Comparison of ENCODE assay signal across 8 cellular contexts in the genomic region with DNA sequence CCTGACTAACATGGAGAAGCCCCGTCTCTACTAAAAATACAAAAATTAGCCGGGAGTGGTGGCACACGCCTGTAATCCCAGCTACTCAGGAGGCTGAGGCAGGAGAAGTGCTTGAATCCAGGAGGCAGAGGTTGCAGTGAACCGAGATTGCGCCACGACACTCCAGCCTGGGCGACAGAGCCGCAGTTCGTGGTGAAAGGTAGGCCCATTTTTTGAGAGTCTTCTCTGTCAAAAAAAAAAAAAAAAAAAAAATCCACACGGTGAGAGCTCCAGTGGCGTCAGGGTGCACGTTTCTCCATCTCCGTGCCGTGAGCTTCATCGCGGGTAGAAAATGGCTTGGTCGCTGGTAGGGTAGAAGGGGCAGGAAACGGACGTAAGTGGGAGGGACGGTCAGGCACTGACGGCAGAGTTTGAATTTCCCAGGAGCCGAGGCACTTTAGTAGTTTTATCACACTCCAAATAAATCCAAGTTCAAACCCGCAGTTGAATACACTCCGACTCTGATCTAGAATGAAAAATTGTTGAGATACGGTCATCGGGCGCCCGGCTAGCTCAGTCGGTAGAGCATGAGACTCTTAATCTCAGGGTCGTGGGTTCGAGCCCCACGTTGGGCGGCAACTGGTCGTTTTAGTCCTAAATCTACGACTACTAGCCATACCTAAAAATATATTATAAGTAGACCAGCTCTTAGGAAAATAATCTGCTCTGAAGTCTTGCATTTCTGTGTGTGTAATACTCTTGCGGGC. TPM values are rescaled to one million over a fixed set of nuclear protein-coding genes. Genes with fewer than 3 reads are reported as not detected.
A peak's percentile ranks its signal among the peaks of the same experiment; 100 is the strongest.
DNase-seq lines count a peak whose midpoint lies in the region; ATAC-seq, FAIRE-seq and TF ChIP-seq lines count a peak whose summit lies in the region.

No MANE protein-coding gene starts in this region.

- BruUV-seq in HCT116 (replicated peaks; lab: Mats Ljungman, UMichigan): TSS peak; percentile 40

- peak overlapping the region; percentile 55 for H3K4me3 ChIP-seq in BJ (ENCODE audit: low read depth, low read length)
- peak overlapping the region; percentile 30 to 50 for H3K4me3 ChIP-seq in HCT116 (replicated peaks in 1 of 2; ENCODE audit: low read depth in 1 of 2, low read length in 2 of 2)
- H3K4me3 ChIP-seq in body of pancreas: no peak overlapping the region
- peak overlapping the region; percentile 63 to 76 for H3K4me3 ChIP-seq in kidney (ENCODE audit: low read length in 2 of 2)

- H3K36me3 ChIP-seq in BJ (ENCODE audit: control insufficient read depth, insufficient read depth, low read length) (no peaks in the 10 kb centered on the region), HCT116 (ENCODE audit: control insufficient read depth in 1 of 2, insufficient read depth in 2 of 2, low read length in 2 of 2) (no peaks in the 10 kb centered on the region), body of pancreas (replicated peaks in 1 of 2; ENCODE audit: insufficient read depth in 1 of 2, low read depth in 2 of 2) (no peaks in the 10 kb centered on the region), kidney (ENCODE audit: control insufficient read depth in 1 of 2, insufficient read depth in 2 of 2, low read length in 2 of 2) (no peaks in the 10 kb centered on the region)

- H3K9me2 ChIP-seq in HCT116 (ENCODE audit: insufficient read depth): no peaks in the 10 kb centered on the region

- WGBS in body of pancreas, 2 donors: 1 to 2% methylated on average over 35 to 36 of the region's 36 CpGs

- peak; percentile 48 for ATAC-seq in HCT116
- peak; percentile 54 for ATAC-seq in body of pancreas

- FAIRE-seq in kidney (lab: Jason Lieb, UNC): no peak

- H3K79me2 ChIP-seq in HCT116 (ENCODE audit: insufficient read depth, low read length): no peaks in the 10 kb centered on the region; the same call in 1 of the 2 replicates

- H3K27me3 ChIP-seq in BJ (ENCODE audit: control insufficient read depth, insufficient read depth, low read length): no peaks in the 10 kb centered on the region
- no peaks in the 10 kb centered on the region for H3K27me3 ChIP-seq in HCT116 (ENCODE audit: insufficient read depth, low read length)
- no peaks in the 10 kb centered on the region for H3K27me3 ChIP-seq in body of pancreas

- peak overlapping the region; percentile 93 for H3K27ac ChIP-seq in HCT116 (ENCODE audit: low read depth, low read length)
- H3K27ac ChIP-seq in body of pancreas: peak overlapping the region; percentile 52 to 85 (median 67)
- H3K27ac ChIP-seq in kidney (ENCODE audit: low read depth in 2 of 2, low read length in 2 of 2): peak overlapping the region; percentile 49 to 70

- CTCF ChIA-PET in BJ (lab: Yijun Ruan, JAX) (interaction anchor here (0.6 to 2.6 kb wide), 9 partner anchors 10 to 52 kb away, joined by 3 to 12 read pairs (median 5); a partner anchor contains a TSS), HCT116 (lab: Charles Lee) (interaction anchor here (0.6 to 2.1 kb wide), 3 partner anchors 26 to 39 kb away, joined by 5 to 9 read pairs (median 9); no protein-coding TSS in a partner anchor)

- in situ Hi-C loops in SK-MEL-5 (cut with HindIII; ENCODE audit: low pct_unique_long_range_greater_than_20kb, low sequenced_read_pairs): no loop called here

- H3K4me2 ChIP-seq in HCT116 (ENCODE audit: low read length): peak overlapping the region; percentile 94

- intact Hi-C loops in HCT116 (cut with micrococcal nuclease): loop anchor here (1.0 to 2.0 kb wide), 3 partner anchors 15 to 34 kb away; a partner anchor contains a TSS
- intact Hi-C loops in body of pancreas (cut with DNase I): no loop called here
- intact Hi-C loops in kidney (cut with DNase I): no loop called here

- POLR2A ChIA-PET in BJ (lab: Charles Lee): no interaction called here
- POLR2A ChIA-PET in HCT116 (lab: Charles Lee): interaction anchor here (0.9 to 4.3 kb wide), 7 partner anchors 13 to 38 kb away, joined by 3 to 41 read pairs (median 13); a partner anchor contains a TSS

- RAD21 ChIA-PET in HCT116 (lab: Charles Lee; ENCODE audit: low non-redundant PET in 1 of 2, low total read pairs in 2 of 2, uncharacterized antibody in 2 of 2, unreplicated experiment in 2 of 2): interaction anchor here (0.7 to 1.1 kb wide), 3 partner anchors 15 to 34 kb away, joined by 3 to 7 read pairs (median 4); no protein-coding TSS in a partner anchor

- TF ChIP-seq POLR2A in HCT116 (IDR thresholded peaks at IDR 0.05; ENCODE audit: borderline replicate concordance, extremely low read depth, insufficient read depth, insufficient read length) (no peak), body of pancreas (IDR thresholded peaks at IDR 0.05) (peak in 1 of 3 donors; percentile 25)

- no peak for TF ChIP-seq RAD21 in HCT116 (IDR thresholded peaks at IDR 0.05; ENCODE audit: low read depth)

- no peaks in the 10 kb centered on the region for H4K20me1 ChIP-seq in HCT116 (ENCODE audit: insufficient read depth)

- H3K4me1 ChIP-seq in HCT116 (ENCODE audit: control insufficient read depth in 1 of 2, insufficient read depth in 2 of 2, low read length in 2 of 2) (peaks cover 27 to 60% of the 10 kb centered on the region in 2 experiments), body of pancreas (peaks cover 42% of the 10 kb centered on the region), kidney (ENCODE audit: control insufficient read depth in 1 of 2, insufficient read depth in 1 of 2, low read depth in 1 of 2, low read length in 2 of 2) (peaks cover 9 to 13% of the 10 kb centered on the region in 2 donors)

- no peaks in the 10 kb centered on the region for H3K9me3 ChIP-seq in HCT116 (ENCODE audit: control insufficient read depth in 1 of 2, insufficient read depth in 1 of 2, low read depth in 1 of 2, low read length in 2 of 2)
- H3K9me3 ChIP-seq in body of pancreas: peaks cover 0 to 4% (median 0%) of the 10 kb centered on the region in 3 donors
- no peaks in the 10 kb centered on the region for H3K9me3 ChIP-seq in kidney (ENCODE audit: control insufficient read depth in 1 of 2, low read length in 2 of 2)

- H2AFZ ChIP-seq in HCT116 (ENCODE audit: low read depth, low read length, poor library complexity, severe bottlenecking): no peak overlapping the region

- H3K9ac ChIP-seq in HCT116 (ENCODE audit: low read length) (peak overlapping the region; percentile 57), kidney (ENCODE audit: low read length in 2 of 2) (peak overlapping the region in 1 of 2 donors; percentile 52)

- TF ChIP-seq CTCF in BJ (IDR thresholded peaks at IDR 0.05; ENCODE audit: insufficient read depth, low read depth, low read length) (no peak), HCT116 (IDR thresholded peaks at IDR 0.05 in 2 of 3, conservative IDR thresholded peaks at IDR 0.05 in 1 of 3; ENCODE audit: borderline replicate concordance in 1 of 3, insufficient read depth in 1 of 3, low read depth in 2 of 3, low read length in 2 of 3) (no peak), body of pancreas (IDR thresholded peaks at IDR 0.05) (no peak), kidney (IDR thresholded peaks at IDR 0.05; ENCODE audit: borderline replicate concordance, extremely low read depth, insufficient read depth) (no peak)

- DNase-seq in BJ (ENCODE audit: low read depth): peak; percentile 74
- peak; percentile 86 for DNase-seq in HCT116 (ENCODE audit: low read depth, low spot score)
- DNase-seq in SK-MEL-5 (ENCODE audit: low read depth, low spot score): peak; percentile 93
- DNase-seq in body of pancreas: peak; percentile 81 to 89 (median 86)
- no peak for DNase-seq in kidney
- DNase-seq in stimulated activated CD4-positive, alpha-beta T cell treated with anti-CD3 and anti-CD28 coated beads, Interleukin-15, amount 100 ng/mL, for 48 hours (ENCODE audit: low read depth in 2 of 2): peak; percentile 79 to 83
- DNase-seq in hypothalamus (lab: John Stamatoyannopoulos, UW): no peak
- no peak for DNase-seq in NCI-H1417 treated with DMSO at 0.1 percent for 48 hours (lab: John Stamatoyannopoulos, UW)

TF ChIP-seq in HCT116, 20 proteins besides CTCF, POLR2A, EP300 and RAD21:
- TF ChIP-seq JUND (IDR thresholded peaks at IDR 0.05) (no peak), POLR2AphosphoS5 (IDR thresholded peaks at IDR 0.05; ENCODE audit: low read depth, low read length) (peak; percentile 36; the same call in 1 of the 2 replicates)

RNA-seq across cellular contexts. Expression of a gene that starts 2.4 kb away (rescaled TPM):
- polyA plus RNA-seq in BJ (2011; rRNA removed): 3.2 and 3.9 TPM in 2 replicates
- 0.71 and 0.77 TPM in 2 replicates for polyA minus RNA-seq in BJ (2011; rRNA and poly(A)+ RNA removed)
- total RNA-seq in HCT116 (2021; ENCODE audit: unreplicated experiment): 30.2 TPM
- polyA plus RNA-seq in HCT116 (2012): 21.9 and 25.3 TPM in 2 replicates
- 4.1 and 6.8 TPM in 2 replicates for total RNA-seq in SK-MEL-5 (2014; rRNA removed; shearing (Covaris generic))
- polyA plus RNA-seq in SK-MEL-5 (2015; cell fraction: cytosol; rRNA removed): 2.5 and 3.3 TPM in 2 replicates
- 1.7 and 3.6 TPM in 2 replicates for polyA plus RNA-seq in SK-MEL-5 (2015; cell fraction: nucleus; rRNA removed)
- total RNA-seq in body of pancreas: 10 to 100 TPM; 11.5 to 17.9 TPM
- 6.3 TPM for total RNA-seq in kidney
- 5.7 TPM for polyA plus RNA-seq in kidney (ENCODE audit: insufficient read depth, low read depth, low replicate concordance)

RNA-seq across cellular contexts. Expression of a gene that starts 15.7 kb away (rescaled TPM):
- 15.2 and 15.9 TPM in 2 replicates for polyA plus RNA-seq in BJ (2011; rRNA removed)
- 5.5 and 8.2 TPM in 2 replicates for polyA minus RNA-seq in BJ (2011; rRNA and poly(A)+ RNA removed)
- total RNA-seq in HCT116 (2021; ENCODE audit: unreplicated experiment): 51.8 TPM
- 34.1 and 37.8 TPM in 2 replicates for polyA plus RNA-seq in HCT116 (2012)
- 14.4 and 17.9 TPM in 2 replicates for total RNA-seq in SK-MEL-5 (2014; rRNA removed; shearing (Covaris generic))
- polyA plus RNA-seq in SK-MEL-5 (2015; cell fraction: cytosol; rRNA removed): 18.4 and 18.7 TPM in 2 replicates
- 56.1 and 57.5 TPM in 2 replicates for polyA plus RNA-seq in SK-MEL-5 (2015; cell fraction: nucleus; rRNA removed)
- total RNA-seq in body of pancreas: 10 to 100 TPM; 12.5 to 15.2 TPM
- total RNA-seq in kidney: 34.9 TPM
- polyA plus RNA-seq in kidney (ENCODE audit: insufficient read depth, low read depth, low replicate concordance): 21.8 TPM

RNA-seq across cellular contexts. Expression of a gene that starts 36.3 kb away (rescaled TPM):
- polyA plus RNA-seq in BJ (2011; rRNA removed) (6,186 and 8,520 TPM in 2 replicates), kidney (ENCODE audit: insufficient read depth, low read depth, low replicate concordance) (1,699 TPM)
- 5,808 and 12,219 TPM in 2 replicates for polyA minus RNA-seq in BJ (2011; rRNA and poly(A)+ RNA removed)
- total RNA-seq in HCT116 (2021; ENCODE audit: unreplicated experiment) (2,432 TPM), body of pancreas (1,000 to 10,000 TPM; 1,136 to 1,977 TPM), kidney (1,240 TPM)
- polyA plus RNA-seq in HCT116 (2012): 5,228 and 5,585 TPM in 2 replicates
- 4,033 and 4,118 TPM in 2 replicates for total RNA-seq in SK-MEL-5 (2014; rRNA removed; shearing (Covaris generic))
- polyA plus RNA-seq in SK-MEL-5 (2015; cell fraction: cytosol; rRNA removed): 3,054 and 3,080 TPM in 2 replicates
- polyA plus RNA-seq in SK-MEL-5 (2015; cell fraction: nucleus; rRNA removed): 1,330 and 1,541 TPM in 2 replicates

RNA-seq across cellular contexts. Expression of a gene that starts 53.6 kb away (rescaled TPM):
- 6.3 and 6.7 TPM in 2 replicates for polyA plus RNA-seq in BJ (2011; rRNA removed)
- polyA minus RNA-seq in BJ (2011; rRNA and poly(A)+ RNA removed): 5.7 and 6.4 TPM in 2 replicates
- 7.6 TPM for total RNA-seq in HCT116 (2021; ENCODE audit: unreplicated experiment)
- polyA plus RNA-seq in HCT116 (2012): 5.7 and 6.3 TPM in 2 replicates
- 2.2 and 3.3 TPM in 2 replicates for total RNA-seq in SK-MEL-5 (2014; rRNA removed; shearing (Covaris generic))
- 2.8 TPM in 2 replicates for polyA plus RNA-seq in SK-MEL-5 (2015; cell fraction: cytosol; rRNA removed)
- polyA plus RNA-seq in SK-MEL-5 (2015; cell fraction: nucleus; rRNA removed): 41.2 and 50.6 TPM in 2 replicates
- 10 to 100 TPM; 16.9 to 26.0 TPM for total RNA-seq in body of pancreas
- total RNA-seq in kidney: 18.4 TPM
- 9.7 TPM for polyA plus RNA-seq in kidney (ENCODE audit: insufficient read depth, low read depth, low replicate concordance)

Comparison
In these comparisons a context has a peak if more than half of its experiments do, and no peak if none do; other contexts are left out.
1. DNase-seq: peak in BJ (single experiment), HCT116 (single experiment), SK-MEL-5 (single experiment), body of pancreas (4 of 4) and stimulated activated CD4-positive, alpha-beta T cell treated with anti-CD3 and anti-CD28 coated beads, Interleukin-15, amount 100 ng/mL, for 48 hours (2 of 2); none in kidney (single experiment), hypothalamus (0 of 51) and NCI-H1417 treated with DMSO at 0.1 percent for 48 hours (single experiment).
2. H3K4me3 ChIP-seq: peak in BJ (single experiment), HCT116 (2 of 2) and kidney (2 of 2); none in body of pancreas (0 of 2).
3. Peak in every context shown above with its lines, with median percentiles within 50 percentile points of each other: H3K27ac ChIP-seq.